Comparison of ENCODE assay signal across 14 cellular contexts in genomic region chr5:179276838-179277395, GRCh38.
DNase-seq lines count a peak whose midpoint lies in the region; ATAC-seq and TF ChIP-seq lines count a peak whose summit lies in the region.
"Had no signal": no experiment of that assay in that cellular context is flagged by ENCODE, and none has a peak within 500 bp of the region (broad histone marks: within the 10 kb centered on the region; RNA-seq: fewer than 3 reads in every experiment).

No MANE protein-coding gene starts in this region.

- no peak overlapping the region for H3K4me3 ChIP-seq in mesodermal cell (ENCODE audit: extremely low read depth, insufficient read depth, low read length, poor library complexity, severe bottlenecking)
- no peak overlapping the region for H3K4me3 ChIP-seq in uterus
- H3K4me3 ChIP-seq: lung, psoas muscle had no signal

- H3K36me3 ChIP-seq in mesodermal cell (ENCODE audit: control insufficient read depth, insufficient read depth, low read length): no peaks in the 10 kb centered on the region
- H3K36me3 ChIP-seq in uterus: no peaks in the 10 kb centered on the region

- no peaks in the 10 kb centered on the region for H3K36me3 Mint-ChIP-seq in endothelial cell (ENCODE audit: low read depth, unreplicated experiment)
- H3K36me3 Mint-ChIP-seq: activated naive CD8-positive, alpha-beta T cell treated with anti-CD3 and anti-CD28 coated beads for 36 hours had no signal

- peak overlapping the region; percentile 73 for H3K27ac ChIP-seq in mesodermal cell (ENCODE audit: low read depth, low read length, severe bottlenecking)
- peak overlapping the region; percentile 89 to 98 for H3K27ac ChIP-seq in uterus
- H3K27ac ChIP-seq: 22Rv1 had no signal

- ATAC-seq in HG02885 (IDR thresholded peaks at IDR 0.05; ENCODE audit: poor library complexity, unreplicated experiment): no peak

- intact Hi-C loops in uterus (cut with DNase I; ENCODE audit: low total_unique reads): no loop called here

- no peaks in the 10 kb centered on the region for H3K9me3 Mint-ChIP-seq in endothelial cell (ENCODE audit: unreplicated experiment)
- H3K9me3 Mint-ChIP-seq: activated naive CD8-positive, alpha-beta T cell treated with anti-CD3 and anti-CD28 coated beads for 36 hours had no signal

- no peaks in the 10 kb centered on the region for H3K27me3 ChIP-seq in uterus

- H3K27me3 Mint-ChIP-seq in endothelial cell (ENCODE audit: unreplicated experiment): peaks cover 5% of the 10 kb centered on the region
- H3K27me3 Mint-ChIP-seq: activated naive CD8-positive, alpha-beta T cell treated with anti-CD3 and anti-CD28 coated beads for 36 hours had no signal

- H3K9me3 ChIP-seq in mesodermal cell (ENCODE audit: control insufficient read depth, low read length): peaks cover 9% of the 10 kb centered on the region
- no peaks in the 10 kb centered on the region for H3K9me3 ChIP-seq in uterus
- H3K9me3 ChIP-seq: psoas muscle had no signal

- DNase-seq in NCI-H748 (lab: John Stamatoyannopoulos, UW; ENCODE audit: unreplicated experiment) (peak; percentile 16), NCI-H748 treated with DMSO at 0.1 percent for 48 hours (lab: John Stamatoyannopoulos, UW) (no peak), endothelial cell (ENCODE audit: low spot score) (peak; percentile 41), uterus (peak in 1 of 2 donors; percentile 41), NCI-H2196 (lab: John Stamatoyannopoulos, UW; ENCODE audit: unreplicated experiment) (no peak), NCI-H1092 (lab: John Stamatoyannopoulos, UW) (no peak)
- DNase-seq: activated naive CD8-positive, alpha-beta T cell treated with anti-CD3 and anti-CD28 coated beads for 36 hours; head of caudate nucleus; T1000 had no signal

- H3K27ac Mint-ChIP-seq in endothelial cell (ENCODE audit: unreplicated experiment): no peak overlapping the region
- H3K27ac Mint-ChIP-seq: activated naive CD8-positive, alpha-beta T cell treated with anti-CD3 and anti-CD28 coated beads for 36 hours had no signal

- TF ChIP-seq CTCF in endothelial cell (IDR thresholded peaks at IDR 0.05; ENCODE audit: unreplicated experiment) (peak; percentile 13), uterus (IDR thresholded peaks at IDR 0.05) (no peak)

- H3K4me3 Mint-ChIP-seq in endothelial cell (ENCODE audit: unreplicated experiment): no peak overlapping the region
- H3K4me3 Mint-ChIP-seq: activated naive CD8-positive, alpha-beta T cell treated with anti-CD3 and anti-CD28 coated beads for 36 hours had no signal

- no peak for TF ChIP-seq POLR2A in uterus (IDR thresholded peaks at IDR 0.05)

- 91 to 92% methylated on average over 13 to 15 of the region's 17 CpGs for WGBS in mesodermal cell (ENCODE audit: insufficient coverage in 2 of 2), 2 experiments

- H3K4me1 ChIP-seq in mesodermal cell (ENCODE audit: control insufficient read depth, insufficient read depth, low read length, poor library complexity, severe bottlenecking) (peaks cover 14% of the 10 kb centered on the region), uterus (peaks cover 8 to 37% of the 10 kb centered on the region in 2 donors)

- H3K4me1 Mint-ChIP-seq in endothelial cell (ENCODE audit: unreplicated experiment): peaks cover 16% of the 10 kb centered on the region
- H3K4me1 Mint-ChIP-seq: activated naive CD8-positive, alpha-beta T cell treated with anti-CD3 and anti-CD28 coated beads for 36 hours had no signal

Comparison
In these comparisons a context has a peak if more than half of its experiments do, and no peak if none do; other contexts are left out.
1. DNase-seq: peak in NCI-H748 (single experiment) and endothelial cell (single experiment); none in NCI-H748 treated with DMSO at 0.1 percent for 48 hours (single experiment), NCI-H2196 (single experiment) and NCI-H1092 (single experiment).